In the genomic region with DNA sequence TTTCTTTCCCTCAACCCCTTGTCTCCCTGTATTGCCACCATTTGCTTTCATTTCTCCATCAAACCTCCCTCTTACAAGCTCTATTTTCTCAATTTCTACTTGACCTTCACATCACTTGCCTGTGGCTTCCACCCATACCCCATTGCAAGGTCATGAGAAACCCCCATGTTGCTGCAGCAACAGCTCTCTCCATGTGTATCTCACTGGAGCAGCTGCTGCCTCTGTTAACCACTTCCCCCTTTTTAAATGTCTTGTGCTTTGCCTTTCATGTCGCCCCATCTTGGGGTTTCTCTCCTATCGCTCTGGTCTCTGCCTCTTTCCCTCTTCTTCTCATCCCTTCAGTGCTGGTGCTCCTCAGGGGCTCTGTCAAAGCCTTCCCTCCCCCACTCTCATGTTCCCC, we compare ENCODE assay signal across 14 cellular contexts.
A peak's percentile ranks its signal among the peaks of the same experiment; 100 is the strongest.
DNase-seq lines count a peak whose midpoint lies in the region; ATAC-seq, FAIRE-seq and TF ChIP-seq lines count a peak whose summit lies in the region.
"Had no signal": no experiment of that assay in that cellular context is flagged by ENCODE, and none has a peak within 500 bp of the region (broad histone marks: within the 10 kb centered on the region; RNA-seq: fewer than 3 reads in every experiment).

No MANE protein-coding gene starts in this region.

- H3K9ac ChIP-seq in OCI-LY3 (ENCODE audit: low read length) (no peak overlapping the region), GM12878 (ENCODE audit: control insufficient read depth, insufficient read depth, low read length) (no peak overlapping the region)

- H3K36me3 Mint-ChIP-seq in stimulated activated naive B cell treated with anti-CD40 and anti-IgM and Interleukin-4, amounts not matched to agents 10 μg/mL and 1 μg/mL and 100 μg/mL, for 72 hours = no peaks in the 10 kb centered on the region
- H3K36me3 Mint-ChIP-seq: CD8-positive, alpha-beta memory T cell had no signal

- H3K79me2 ChIP-seq in OCI-LY3 (ENCODE audit: low read length) (no peaks in the 10 kb centered on the region), GM12878 (ENCODE audit: control insufficient read depth, insufficient read depth, low read length) (no peaks in the 10 kb centered on the region)

- no peak for TF ChIP-seq RAD21 in GM12878 (IDR thresholded peaks at IDR 0.05; ENCODE audit: insufficient read depth, low read depth, low read length)

- peaks cover 13% of the 10 kb centered on the region for H3K4me1 ChIP-seq in OCI-LY3 (ENCODE audit: low read length)
- H3K4me1 ChIP-seq in GM12878 (ENCODE audit: control insufficient read depth, insufficient read depth, low read length) = no peaks in the 10 kb centered on the region

- H2AFZ ChIP-seq in OCI-LY3 (ENCODE audit: low read depth, low read length) = no peak overlapping the region
- H2AFZ ChIP-seq in GM12878 (ENCODE audit: control insufficient read depth, low read depth, low read length) = no peak overlapping the region

- H3K36me3 ChIP-seq in OCI-LY3 (replicated peaks; ENCODE audit: low read depth, low read length) (no peaks in the 10 kb centered on the region), GM12878 (ENCODE audit: control insufficient read depth in 2 of 2, insufficient read depth in 2 of 2, low read length in 1 of 2) (no peaks in the 10 kb centered on the region)
- H3K36me3 ChIP-seq: thoracic aorta had no signal

- no peak overlapping the region for H3K4me3 Mint-ChIP-seq in stimulated activated naive B cell treated with anti-CD40 and anti-IgM and Interleukin-4, amounts not matched to agents 10 μg/mL and 1 μg/mL and 100 μg/mL, for 72 hours
- H3K4me3 Mint-ChIP-seq: activated CD4-positive, alpha-beta T cell treated with anti-CD3 and anti-CD28 coated beads, Interleukin-2, amount 10 ng/mL, durations not matched to agents 24 days and 14 days; activated T-cell treated with anti-CD3 and anti-CD28 coated beads, Interleukin-2, amount 50 U/mL, for 72 hours; CD8-positive, alpha-beta memory T cell had no signal

- ATAC-seq in GM12878 = peak; percentile 72
- peak; percentile 98 to 99 for ATAC-seq in stimulated activated naive B cell treated with anti-CD40 and anti-IgM and Interleukin-4, amounts not matched to agents 10 μg/mL and 1 μg/mL and 100 μg/mL, for 72 hours (replicated peaks)
- ATAC-seq: activated T-cell treated with anti-CD3 and anti-CD28 coated beads, Interleukin-2, amount 50 U/mL, for 72 hours; Panc1 had no signal

- RAD21 ChIA-PET in GM12878 (lab: Charles Lee; ENCODE audit: unreplicated experiment) = no interaction called here

- no TSS peak for BruUV-seq in GM12878 (replicated peaks; lab: Mats Ljungman, UMichigan)

- peaks cover 6% of the 10 kb centered on the region for H3K27me3 ChIP-seq in OCI-LY3 (ENCODE audit: low read depth, low read length)
- H3K27me3 ChIP-seq in GM12878 (replicated peaks in 1 of 2; ENCODE audit: control insufficient read depth in 2 of 2, insufficient read depth in 2 of 2, low read length in 1 of 2) = no peaks in the 10 kb centered on the region

- H3K27ac ChIP-seq in OCI-LY3 (ENCODE audit: low read length) (no peak overlapping the region), GM12878 (ENCODE audit: control insufficient read depth, insufficient read depth) (no peak overlapping the region)
- H3K27ac ChIP-seq: thoracic aorta had no signal

- peak overlapping the region; percentile 53 for H3K4me2 ChIP-seq in OCI-LY3 (ENCODE audit: low read length)
- no peak overlapping the region for H3K4me2 ChIP-seq in GM12878 (ENCODE audit: control insufficient read depth, insufficient read depth)

- TF ChIP-seq EP300 in GM12878 (IDR thresholded peaks at IDR 0.05; ENCODE audit: borderline replicate concordance in 1 of 2, control insufficient read depth in 1 of 2, low read depth in 2 of 2, low read length in 2 of 2) = no peak

- POLR2A ChIA-PET in GM12878 (lab: Charles Lee) = no interaction called here

- 10% methylated on average over 2 of the region's 2 CpGs for WGBS in GM12878 (ENCODE audit: insufficient coverage, insufficient replicate concordance, low lambda C conversion rate, missing lambda C conversion rate)

- H3K4me3 ChIP-seq in OCI-LY3 (ENCODE audit: low read length) = 0 out of 2 replicates have a peak overlapping the region, but pooled peaks have one; percentile 11
- H3K4me3 ChIP-seq in GM12878 = no peak overlapping the region
- H3K4me3 ChIP-seq: thoracic aorta had no signal

- SMC1A ChIA-PET in GM12878 (lab: Charles Lee; ENCODE audit: uncharacterized antibody, unreplicated experiment) = interaction anchor here (1.2 kb wide), 1 partner anchor 24 kb away, joined by 3 read pairs; no protein-coding TSS in a partner anchor

- no peaks in the 10 kb centered on the region for H4K20me1 ChIP-seq in OCI-LY3 (ENCODE audit: insufficient read depth, low read length)
- H4K20me1 ChIP-seq in GM12878 (ENCODE audit: control insufficient read depth, insufficient read depth) = no peaks in the 10 kb centered on the region

- H3K4me1 Mint-ChIP-seq in stimulated activated naive B cell treated with anti-CD40 and anti-IgM and Interleukin-4, amounts not matched to agents 10 μg/mL and 1 μg/mL and 100 μg/mL, for 72 hours = no peaks in the 10 kb centered on the region
- H3K4me1 Mint-ChIP-seq: activated CD4-positive, alpha-beta T cell treated with anti-CD3 and anti-CD28 coated beads, Interleukin-2, amount 10 ng/mL, durations not matched to agents 24 days and 14 days had no signal

- H3K9me3 ChIP-seq in OCI-LY3 (ENCODE audit: insufficient read depth, low read length) (no peaks in the 10 kb centered on the region), GM12878 (replicated peaks; ENCODE audit: control insufficient read depth, insufficient read depth, low read length) (no peaks in the 10 kb centered on the region)
- H3K9me3 ChIP-seq: thoracic aorta had no signal

- TF ChIP-seq CTCF in OCI-LY3 (IDR thresholded peaks at IDR 0.05; ENCODE audit: low read depth, low read length) = no peak
- TF ChIP-seq CTCF in GM12878 (IDR thresholded peaks at IDR 0.05 in 2 of 3, conservative IDR thresholded peaks at IDR 0.05 in 1 of 3; ENCODE audit: control insufficient read depth in 2 of 3, extremely low read depth in 1 of 3, insufficient read depth in 1 of 3, low read depth in 3 of 3, low read length in 3 of 3) = no peak

- CTCF ChIA-PET in GM12878 (lab: Yijun Ruan, JAX) = interaction anchor here (0.7 to 1.1 kb wide), 3 partner anchors 237 to 421 kb away, joined by 3 to 4 read pairs (median 3); no protein-coding TSS in a partner anchor

- DNase-seq in KG1 (lab: John Stamatoyannopoulos, UW) (peak; percentile 49), GM12878 (ENCODE audit: low read depth, low spot score) (no peak), NCI-H1048 (lab: John Stamatoyannopoulos, UW) (no peak), NCI-H146 treated with DMSO at 0.1 percent for 48 hours (lab: John Stamatoyannopoulos, UW; ENCODE audit: unreplicated experiment) (no peak)
- DNase-seq in stimulated activated naive B cell treated with anti-CD40 and anti-IgM and Interleukin-4, amounts not matched to agents 10 μg/mL and 1 μg/mL and 100 μg/mL, for 72 hours = peak; percentile 47
- DNase-seq in effector CD8-positive, alpha-beta T cell (lab: John Stamatoyannopoulos, UW) = no peak
- DNase-seq: activated CD4-positive, alpha-beta T cell treated with anti-CD3 and anti-CD28 coated beads, Interleukin-2, amount 10 ng/mL, durations not matched to agents 24 days and 14 days; activated T-cell treated with anti-CD3 and anti-CD28 coated beads, Interleukin-2, amount 50 U/mL, for 72 hours; NCI-H1105 had no signal

- peaks cover 0 to 3% of the 10 kb centered on the region in 2 donors for H3K27me3 Mint-ChIP-seq in stimulated activated naive B cell treated with anti-CD40 and anti-IgM and Interleukin-4, amounts not matched to agents 10 μg/mL and 1 μg/mL and 100 μg/mL, for 72 hours
- H3K27me3 Mint-ChIP-seq: CD8-positive, alpha-beta memory T cell had no signal

- no peak overlapping the region for H3K27ac Mint-ChIP-seq in stimulated activated naive B cell treated with anti-CD40 and anti-IgM and Interleukin-4, amounts not matched to agents 10 μg/mL and 1 μg/mL and 100 μg/mL, for 72 hours
- H3K27ac Mint-ChIP-seq: activated CD4-positive, alpha-beta T cell treated with anti-CD3 and anti-CD28 coated beads, Interleukin-2, amount 10 ng/mL, durations not matched to agents 24 days and 14 days; activated T-cell treated with anti-CD3 and anti-CD28 coated beads, Interleukin-2, amount 50 U/mL, for 72 hours; CD8-positive, alpha-beta memory T cell had no signal

- no peak for FAIRE-seq in GM12878 (lab: Jason Lieb, UNC)
- FAIRE-seq: colon had no signal

- no peaks in the 10 kb centered on the region for H3K9me3 Mint-ChIP-seq in stimulated activated naive B cell treated with anti-CD40 and anti-IgM and Interleukin-4, amounts not matched to agents 10 μg/mL and 1 μg/mL and 100 μg/mL, for 72 hours
- H3K9me3 Mint-ChIP-seq: activated CD4-positive, alpha-beta T cell treated with anti-CD3 and anti-CD28 coated beads, Interleukin-2, amount 10 ng/mL, durations not matched to agents 24 days and 14 days; activated T-cell treated with anti-CD3 and anti-CD28 coated beads, Interleukin-2, amount 50 U/mL, for 72 hours; CD8-positive, alpha-beta memory T cell had no signal

- TF ChIP-seq POLR2A in GM12878 (IDR thresholded peaks at IDR 0.05; ENCODE audit: low read depth, low read length) = no peak

- in situ Hi-C loops in GM12878 (cut with MboI) = no loop called here

- intact Hi-C loops in GM12878 (cut with micrococcal nuclease; ENCODE audit: unreplicated experiment) = loop anchor here (5.0 kb wide), 2 partner anchors 106 to 231 kb away; no protein-coding TSS in a partner anchor

TF ChIP-seq in GM12878, 131 proteins besides CTCF, POLR2A, EP300 and RAD21:
- TF ChIP-seq NR2C2 (IDR thresholded peaks at IDR 0.05; ENCODE audit: borderline replicate concordance, control insufficient read depth, insufficient read length, low read depth) = no peak
- TF ChIP-seq SPI1 (IDR thresholded peaks at IDR 0.05; ENCODE audit: borderline replicate concordance, insufficient read depth, low read depth, low read length) = peak; percentile 77; the same call in 1 of the 2 replicates
- TF ChIP-seq CBX5 (IDR thresholded peaks at IDR 0.05; ENCODE audit: low read depth) = no peak
- no peak for TF ChIP-seq RCOR1 (conservative IDR thresholded peaks at IDR 0.05; ENCODE audit: low read depth, low read length)
TF ChIP-seq in GM12878: peak in this region for 1.

Comparison
In these comparisons a context has a peak if more than half of its experiments do, and no peak if none do; other contexts are left out.
1. DNase-seq: peak in KG1 (single experiment) and stimulated activated naive B cell treated with anti-CD40 and anti-IgM and Interleukin-4, amounts not matched to agents 10 μg/mL and 1 μg/mL and 100 μg/mL, for 72 hours (single experiment); none in GM12878 (single experiment), NCI-H1048 (single experiment), NCI-H146 treated with DMSO at 0.1 percent for 48 hours (single experiment) and effector CD8-positive, alpha-beta T cell (single experiment).